Comparison of ENCODE assay signal across 1 cellular context in the genomic region with DNA sequence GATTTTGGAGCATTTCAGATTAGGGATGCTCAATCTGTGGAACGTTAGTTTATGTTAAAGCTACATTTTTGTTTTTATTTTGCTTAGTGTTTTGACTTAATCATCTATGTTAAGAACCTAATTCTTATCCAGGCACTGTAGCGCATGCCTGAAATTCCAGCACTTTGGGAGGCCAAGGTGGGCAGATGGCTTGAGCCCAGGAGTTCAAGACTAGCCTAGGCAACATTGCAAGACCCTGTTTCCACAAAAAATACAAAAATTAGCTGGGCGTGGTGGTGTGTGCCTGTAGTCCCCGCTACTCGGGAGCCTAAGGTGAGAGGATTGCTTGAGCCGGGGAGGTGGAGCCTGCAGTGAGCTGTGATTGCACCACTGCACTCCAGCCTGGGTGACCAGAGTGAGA.
A peak's percentile ranks its signal among the peaks of the same experiment; 100 is the strongest.
TF ChIP-seq lines count a peak whose summit lies in the region.

No MANE protein-coding gene starts in this region.

TF ChIP-seq in WTC11, 78 proteins besides CTCF, POLR2A, EP300 and RAD21:
- TF ChIP-seq, protein P1, sequence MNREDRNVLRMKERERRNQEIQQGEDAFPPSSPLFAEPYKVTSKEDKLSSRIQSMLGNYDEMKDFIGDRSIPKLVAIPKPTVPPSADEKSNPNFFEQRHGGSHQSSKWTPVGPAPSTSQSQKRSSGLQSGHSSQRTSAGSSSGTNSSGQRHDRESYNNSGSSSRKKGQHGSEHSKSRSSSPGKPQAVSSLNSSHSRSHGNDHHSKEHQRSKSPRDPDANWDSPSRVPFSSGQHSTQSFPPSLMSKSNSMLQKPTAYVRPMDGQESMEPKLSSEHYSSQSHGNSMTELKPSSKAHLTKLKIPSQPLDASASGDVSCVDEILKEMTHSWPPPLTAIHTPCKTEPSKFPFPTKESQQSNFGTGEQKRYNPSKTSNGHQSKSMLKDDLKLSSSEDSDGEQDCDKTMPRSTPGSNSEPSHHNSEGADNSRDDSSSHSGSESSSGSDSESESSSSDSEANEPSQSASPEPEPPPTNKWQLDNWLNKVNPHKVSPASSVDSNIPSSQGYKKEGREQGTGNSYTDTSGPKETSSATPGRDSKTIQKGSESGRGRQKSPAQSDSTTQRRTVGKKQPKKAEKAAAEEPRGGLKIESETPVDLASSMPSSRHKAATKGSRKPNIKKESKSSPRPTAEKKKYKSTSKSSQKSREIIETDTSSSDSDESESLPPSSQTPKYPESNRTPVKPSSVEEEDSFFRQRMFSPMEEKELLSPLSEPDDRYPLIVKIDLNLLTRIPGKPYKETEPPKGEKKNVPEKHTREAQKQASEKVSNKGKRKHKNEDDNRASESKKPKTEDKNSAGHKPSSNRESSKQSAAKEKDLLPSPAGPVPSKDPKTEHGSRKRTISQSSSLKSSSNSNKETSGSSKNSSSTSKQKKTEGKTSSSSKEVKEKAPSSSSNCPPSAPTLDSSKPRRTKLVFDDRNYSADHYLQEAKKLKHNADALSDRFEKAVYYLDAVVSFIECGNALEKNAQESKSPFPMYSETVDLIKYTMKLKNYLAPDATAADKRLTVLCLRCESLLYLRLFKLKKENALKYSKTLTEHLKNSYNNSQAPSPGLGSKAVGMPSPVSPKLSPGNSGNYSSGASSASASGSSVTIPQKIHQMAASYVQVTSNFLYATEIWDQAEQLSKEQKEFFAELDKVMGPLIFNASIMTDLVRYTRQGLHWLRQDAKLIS (CRISPR knock-in tag; IDR thresholded peaks at IDR 0.05; ENCODE audit: borderline replicate concordance): no peak
- TF ChIP-seq TEAD1 (CRISPR knock-in tag; IDR thresholded peaks at IDR 0.05) (peak; percentile 44; the same call in 1 of the 2 replicates), ZNF121 (CRISPR knock-in tag; IDR thresholded peaks at IDR 0.05) (peak; percentile 61)
